1 cellular context compared by ENCODE assay signal in the genomic region with DNA sequence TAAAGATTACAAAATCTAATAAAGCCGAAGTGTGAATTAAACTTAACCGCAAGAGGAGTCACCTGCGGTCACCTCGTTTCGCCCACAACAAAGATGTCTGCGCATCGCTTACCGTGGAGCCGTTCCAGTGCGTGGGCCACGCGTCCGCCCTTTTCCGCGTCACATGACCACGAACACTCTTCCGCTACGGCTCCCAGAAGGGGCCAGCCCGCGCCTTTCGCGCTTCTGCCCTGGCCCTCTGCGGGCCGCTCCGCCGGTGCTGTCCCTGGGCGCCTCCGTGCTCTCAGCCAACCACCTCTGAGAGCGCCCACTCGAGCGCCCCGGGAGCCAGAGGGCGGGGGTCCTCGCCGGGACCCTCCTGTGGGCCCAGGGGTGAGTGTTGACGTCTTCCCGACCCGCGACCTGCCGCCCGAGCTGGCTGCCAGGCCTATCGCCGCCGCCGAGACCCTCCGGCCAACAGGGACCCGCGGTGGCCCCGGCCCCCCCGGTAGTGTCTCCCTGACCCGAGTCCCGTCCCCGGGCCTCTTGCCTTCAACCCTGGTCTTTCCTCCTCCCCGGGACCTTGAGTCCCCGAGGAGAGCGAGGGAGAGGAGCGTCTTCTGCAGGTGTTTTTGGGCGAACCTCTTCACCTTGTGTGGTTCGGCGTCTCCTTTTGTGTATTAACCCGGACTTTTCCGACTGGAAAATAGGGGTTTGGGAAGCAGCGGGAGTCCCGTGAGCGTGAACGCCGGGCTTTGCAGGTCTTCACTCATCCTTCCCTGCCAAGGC.
TF ChIP-seq lines count a peak whose summit lies in the region.

A gene with protein sequence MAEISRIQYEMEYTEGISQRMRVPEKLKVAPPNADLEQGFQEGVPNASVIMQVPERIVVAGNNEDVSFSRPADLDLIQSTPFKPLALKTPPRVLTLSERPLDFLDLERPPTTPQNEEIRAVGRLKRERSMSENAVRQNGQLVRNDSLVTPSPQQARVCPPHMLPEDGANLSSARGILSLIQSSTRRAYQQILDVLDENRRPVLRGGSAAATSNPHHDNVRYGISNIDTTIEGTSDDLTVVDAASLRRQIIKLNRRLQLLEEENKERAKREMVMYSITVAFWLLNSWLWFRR (plus strand): TSS at position 196 of the 768 bp plus-strand sequence. CDS start 5,415 bp downstream, outside the sequence.

TF ChIP-seq in HepG2, 621 proteins besides CTCF, POLR2A, EP300 and RAD21 (continued from another document and continues in another):
- TF ChIP-seq, protein P1, sequence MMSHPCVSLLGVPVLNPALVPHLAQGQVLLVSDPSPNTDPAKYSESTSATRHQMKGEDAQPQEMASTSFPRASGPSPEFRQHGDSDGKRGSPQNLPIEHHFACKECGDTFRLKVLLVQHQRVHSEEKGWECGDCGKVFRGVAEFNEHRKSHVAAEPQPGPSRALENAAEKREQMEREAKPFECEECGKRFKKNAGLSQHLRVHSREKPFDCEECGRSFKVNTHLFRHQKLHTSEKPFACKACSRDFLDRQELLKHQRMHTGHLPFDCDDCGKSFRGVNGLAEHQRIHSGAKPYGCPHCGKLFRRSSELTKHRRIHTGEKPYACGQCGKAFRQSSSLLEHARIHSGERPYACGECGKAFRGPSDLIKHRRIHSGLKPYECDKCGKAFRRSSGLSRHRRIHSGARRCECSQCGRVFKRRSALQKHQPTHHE (CRISPR knock-in tag; IDR thresholded peaks at IDR 0.05; ENCODE audit: borderline replicate concordance), result peak; percentile 67; the same call in 1 of the 2 replicates
- peak; percentile 96 for TF ChIP-seq REPIN1 (CRISPR knock-in tag; IDR thresholded peaks at IDR 0.05; ENCODE audit: borderline replicate concordance, low read depth)
- TF ChIP-seq, protein P2, sequence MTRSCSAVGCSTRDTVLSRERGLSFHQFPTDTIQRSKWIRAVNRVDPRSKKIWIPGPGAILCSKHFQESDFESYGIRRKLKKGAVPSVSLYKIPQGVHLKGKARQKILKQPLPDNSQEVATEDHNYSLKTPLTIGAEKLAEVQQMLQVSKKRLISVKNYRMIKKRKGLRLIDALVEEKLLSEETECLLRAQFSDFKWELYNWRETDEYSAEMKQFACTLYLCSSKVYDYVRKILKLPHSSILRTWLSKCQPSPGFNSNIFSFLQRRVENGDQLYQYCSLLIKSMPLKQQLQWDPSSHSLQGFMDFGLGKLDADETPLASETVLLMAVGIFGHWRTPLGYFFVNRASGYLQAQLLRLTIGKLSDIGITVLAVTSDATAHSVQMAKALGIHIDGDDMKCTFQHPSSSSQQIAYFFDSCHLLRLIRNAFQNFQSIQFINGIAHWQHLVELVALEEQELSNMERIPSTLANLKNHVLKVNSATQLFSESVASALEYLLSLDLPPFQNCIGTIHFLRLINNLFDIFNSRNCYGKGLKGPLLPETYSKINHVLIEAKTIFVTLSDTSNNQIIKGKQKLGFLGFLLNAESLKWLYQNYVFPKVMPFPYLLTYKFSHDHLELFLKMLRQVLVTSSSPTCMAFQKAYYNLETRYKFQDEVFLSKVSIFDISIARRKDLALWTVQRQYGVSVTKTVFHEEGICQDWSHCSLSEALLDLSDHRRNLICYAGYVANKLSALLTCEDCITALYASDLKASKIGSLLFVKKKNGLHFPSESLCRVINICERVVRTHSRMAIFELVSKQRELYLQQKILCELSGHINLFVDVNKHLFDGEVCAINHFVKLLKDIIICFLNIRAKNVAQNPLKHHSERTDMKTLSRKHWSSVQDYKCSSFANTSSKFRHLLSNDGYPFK (CRISPR knock-in tag; IDR thresholded peaks at IDR 0.05; ENCODE audit: borderline replicate concordance), result peak; percentile 98
- peak; percentile 95 for TF ChIP-seq EED (CRISPR knock-in tag; IDR thresholded peaks at IDR 0.05)
- peak; percentile 85 for TF ChIP-seq REL (CRISPR knock-in tag; conservative IDR thresholded peaks at IDR 0.05)
- peak; percentile 95 for TF ChIP-seq DR1 (CRISPR knock-in tag; IDR thresholded peaks at IDR 0.05)
- TF ChIP-seq GATAD1 (CRISPR knock-in tag; IDR thresholded peaks at IDR 0.05), result peak; percentile 95
- TF ChIP-seq GFI1 (CRISPR knock-in tag; IDR thresholded peaks at IDR 0.05; ENCODE audit: borderline replicate concordance), result peak; percentile 66
- TF ChIP-seq ZNF367 (CRISPR knock-in tag; IDR thresholded peaks at IDR 0.05; ENCODE audit: borderline replicate concordance), result peak; percentile 87; the same call in 1 of the 2 replicates
- TF ChIP-seq, protein P3, sequence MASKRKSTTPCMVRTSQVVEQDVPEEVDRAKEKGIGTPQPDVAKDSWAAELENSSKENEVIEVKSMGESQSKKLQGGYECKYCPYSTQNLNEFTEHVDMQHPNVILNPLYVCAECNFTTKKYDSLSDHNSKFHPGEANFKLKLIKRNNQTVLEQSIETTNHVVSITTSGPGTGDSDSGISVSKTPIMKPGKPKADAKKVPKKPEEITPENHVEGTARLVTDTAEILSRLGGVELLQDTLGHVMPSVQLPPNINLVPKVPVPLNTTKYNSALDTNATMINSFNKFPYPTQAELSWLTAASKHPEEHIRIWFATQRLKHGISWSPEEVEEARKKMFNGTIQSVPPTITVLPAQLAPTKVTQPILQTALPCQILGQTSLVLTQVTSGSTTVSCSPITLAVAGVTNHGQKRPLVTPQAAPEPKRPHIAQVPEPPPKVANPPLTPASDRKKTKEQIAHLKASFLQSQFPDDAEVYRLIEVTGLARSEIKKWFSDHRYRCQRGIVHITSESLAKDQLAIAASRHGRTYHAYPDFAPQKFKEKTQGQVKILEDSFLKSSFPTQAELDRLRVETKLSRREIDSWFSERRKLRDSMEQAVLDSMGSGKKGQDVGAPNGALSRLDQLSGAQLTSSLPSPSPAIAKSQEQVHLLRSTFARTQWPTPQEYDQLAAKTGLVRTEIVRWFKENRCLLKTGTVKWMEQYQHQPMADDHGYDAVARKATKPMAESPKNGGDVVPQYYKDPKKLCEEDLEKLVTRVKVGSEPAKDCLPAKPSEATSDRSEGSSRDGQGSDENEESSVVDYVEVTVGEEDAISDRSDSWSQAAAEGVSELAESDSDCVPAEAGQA (IDR thresholded peaks at IDR 0.05; ENCODE audit: low read depth), result peak; percentile 96
- TF ChIP-seq, protein P3 (CRISPR knock-in tag; IDR thresholded peaks at IDR 0.05; ENCODE audit: borderline replicate concordance), result peak; percentile 89
- TF ChIP-seq CREB1 (IDR thresholded peaks at IDR 0.05), result peak; percentile 90
- TF ChIP-seq CREB1 (CRISPR knock-in tag; IDR thresholded peaks at IDR 0.05), result peak; percentile 91
- TF ChIP-seq, protein P4, sequence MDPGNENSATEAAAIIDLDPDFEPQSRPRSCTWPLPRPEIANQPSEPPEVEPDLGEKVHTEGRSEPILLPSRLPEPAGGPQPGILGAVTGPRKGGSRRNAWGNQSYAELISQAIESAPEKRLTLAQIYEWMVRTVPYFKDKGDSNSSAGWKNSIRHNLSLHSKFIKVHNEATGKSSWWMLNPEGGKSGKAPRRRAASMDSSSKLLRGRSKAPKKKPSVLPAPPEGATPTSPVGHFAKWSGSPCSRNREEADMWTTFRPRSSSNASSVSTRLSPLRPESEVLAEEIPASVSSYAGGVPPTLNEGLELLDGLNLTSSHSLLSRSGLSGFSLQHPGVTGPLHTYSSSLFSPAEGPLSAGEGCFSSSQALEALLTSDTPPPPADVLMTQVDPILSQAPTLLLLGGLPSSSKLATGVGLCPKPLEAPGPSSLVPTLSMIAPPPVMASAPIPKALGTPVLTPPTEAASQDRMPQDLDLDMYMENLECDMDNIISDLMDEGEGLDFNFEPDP (CRISPR knock-in tag; conservative IDR thresholded peaks at IDR 0.05), result 0 out of 2 replicates have a peak, but pooled peaks have one; percentile 58
- TF ChIP-seq, protein P5, sequence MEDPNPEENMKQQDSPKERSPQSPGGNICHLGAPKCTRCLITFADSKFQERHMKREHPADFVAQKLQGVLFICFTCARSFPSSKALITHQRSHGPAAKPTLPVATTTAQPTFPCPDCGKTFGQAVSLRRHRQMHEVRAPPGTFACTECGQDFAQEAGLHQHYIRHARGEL (CRISPR knock-in tag; IDR thresholded peaks at IDR 0.05), result no peak
- TF ChIP-seq ZNF891 (CRISPR knock-in tag; IDR thresholded peaks at IDR 0.05), result peak; percentile 81; the same call in 1 of the 2 replicates
- TF ChIP-seq ZKSCAN5 (CRISPR knock-in tag; IDR thresholded peaks at IDR 0.05), result no peak
- TF ChIP-seq ZNF768 (CRISPR knock-in tag; IDR thresholded peaks at IDR 0.05), result peak; percentile 85
- TF ChIP-seq MEF2D (CRISPR knock-in tag; IDR thresholded peaks at IDR 0.05), result peak; percentile 93
- peak; percentile 96 for TF ChIP-seq ZBTB7B (CRISPR knock-in tag; IDR thresholded peaks at IDR 0.05)
- peak; percentile 44; the same call in 1 of the 2 replicates for TF ChIP-seq ZNF629 (CRISPR knock-in tag; conservative IDR thresholded peaks at IDR 0.05)
- peak; percentile 99 for TF ChIP-seq KMT2A (CRISPR knock-in tag; IDR thresholded peaks at IDR 0.05)
- TF ChIP-seq RFX5 (IDR thresholded peaks at IDR 0.05; ENCODE audit: low read depth, low read length), result peak; percentile 37
- TF ChIP-seq KMT2B (CRISPR knock-in tag; IDR thresholded peaks at IDR 0.05), result peak; percentile 100
- TF ChIP-seq HOXA9 (CRISPR knock-in tag; IDR thresholded peaks at IDR 0.05; ENCODE audit: borderline replicate concordance), result peak; percentile 85
- peak; percentile 99 for TF ChIP-seq BRD4 (CRISPR knock-in tag; IDR thresholded peaks at IDR 0.05)
- peak; percentile 93 for TF ChIP-seq ARNT2 (CRISPR knock-in tag; IDR thresholded peaks at IDR 0.05; ENCODE audit: low read depth)
- TF ChIP-seq ZNF775 (CRISPR knock-in tag; IDR thresholded peaks at IDR 0.05; ENCODE audit: borderline replicate concordance), result peak; percentile 84; the same call in 1 of the 2 replicates
- TF ChIP-seq ZFY (CRISPR knock-in tag; IDR thresholded peaks at IDR 0.05), result peak; percentile 99
- peak; percentile 98 for TF ChIP-seq PHF20 (CRISPR knock-in tag; IDR thresholded peaks at IDR 0.05)
- TF ChIP-seq, protein P6, sequence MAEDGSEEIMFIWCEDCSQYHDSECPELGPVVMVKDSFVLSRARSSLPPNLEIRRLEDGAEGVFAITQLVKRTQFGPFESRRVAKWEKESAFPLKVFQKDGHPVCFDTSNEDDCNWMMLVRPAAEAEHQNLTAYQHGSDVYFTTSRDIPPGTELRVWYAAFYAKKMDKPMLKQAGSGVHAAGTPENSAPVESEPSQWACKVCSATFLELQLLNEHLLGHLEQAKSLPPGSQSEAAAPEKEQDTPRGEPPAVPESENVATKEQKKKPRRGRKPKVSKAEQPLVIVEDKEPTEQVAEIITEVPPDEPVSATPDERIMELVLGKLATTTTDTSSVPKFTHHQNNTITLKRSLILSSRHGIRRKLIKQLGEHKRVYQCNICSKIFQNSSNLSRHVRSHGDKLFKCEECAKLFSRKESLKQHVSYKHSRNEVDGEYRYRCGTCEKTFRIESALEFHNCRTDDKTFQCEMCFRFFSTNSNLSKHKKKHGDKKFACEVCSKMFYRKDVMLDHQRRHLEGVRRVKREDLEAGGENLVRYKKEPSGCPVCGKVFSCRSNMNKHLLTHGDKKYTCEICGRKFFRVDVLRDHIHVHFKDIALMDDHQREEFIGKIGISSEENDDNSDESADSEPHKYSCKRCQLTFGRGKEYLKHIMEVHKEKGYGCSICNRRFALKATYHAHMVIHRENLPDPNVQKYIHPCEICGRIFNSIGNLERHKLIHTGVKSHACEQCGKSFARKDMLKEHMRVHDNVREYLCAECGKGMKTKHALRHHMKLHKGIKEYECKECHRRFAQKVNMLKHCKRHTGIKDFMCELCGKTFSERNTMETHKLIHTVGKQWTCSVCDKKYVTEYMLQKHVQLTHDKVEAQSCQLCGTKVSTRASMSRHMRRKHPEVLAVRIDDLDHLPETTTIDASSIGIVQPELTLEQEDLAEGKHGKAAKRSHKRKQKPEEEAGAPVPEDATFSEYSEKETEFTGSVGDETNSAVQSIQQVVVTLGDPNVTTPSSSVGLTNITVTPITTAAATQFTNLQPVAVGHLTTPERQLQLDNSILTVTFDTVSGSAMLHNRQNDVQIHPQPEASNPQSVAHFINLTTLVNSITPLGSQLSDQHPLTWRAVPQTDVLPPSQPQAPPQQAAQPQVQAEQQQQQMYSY (CRISPR knock-in tag; IDR thresholded peaks at IDR 0.05), result peak; percentile 96
- TF ChIP-seq MZF1 (CRISPR knock-in tag; IDR thresholded peaks at IDR 0.05; ENCODE audit: borderline replicate concordance), result no peak
- peak; percentile 39; the same call in 1 of the 2 replicates for TF ChIP-seq ZNF333 (CRISPR knock-in tag; IDR thresholded peaks at IDR 0.05; ENCODE audit: borderline replicate concordance)
